ENCODE assay signal across 8 cellular contexts in the genomic region with DNA sequence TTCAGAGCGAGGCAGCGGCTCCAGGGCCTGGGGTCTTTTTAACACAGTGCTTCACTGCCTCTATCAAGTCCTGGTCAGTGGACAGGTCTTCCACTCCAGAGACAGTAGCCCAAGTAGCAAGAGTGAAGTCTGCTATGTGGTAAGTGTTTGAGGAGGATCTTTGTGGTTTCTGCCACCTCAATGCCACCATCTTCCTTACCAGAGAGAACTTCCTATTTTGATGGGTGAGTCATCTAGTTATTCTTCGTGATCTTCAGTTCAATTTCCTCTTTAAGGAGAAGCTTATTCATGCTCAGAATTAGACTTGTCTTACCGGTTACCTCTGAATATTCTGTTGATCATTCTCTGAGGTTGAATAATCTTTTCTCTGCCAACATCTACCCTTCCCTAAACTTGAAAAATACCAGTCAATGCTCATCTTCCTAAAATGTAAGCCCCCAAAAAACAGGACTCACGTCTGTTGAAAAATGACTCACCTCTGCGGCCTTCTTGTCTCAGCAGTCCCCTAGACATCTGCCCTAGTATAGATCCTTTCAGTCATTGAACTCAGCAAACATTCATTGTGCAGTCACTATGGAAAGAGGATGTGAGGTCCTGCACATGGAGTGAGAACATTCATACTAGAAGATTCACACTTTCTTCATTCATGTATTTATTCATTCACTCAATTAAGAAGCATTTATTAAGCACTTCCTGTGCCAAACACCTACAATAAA. TPM values are rescaled to one million over a fixed set of nuclear protein-coding genes. Genes with fewer than 3 reads are reported as not detected.
DNase-seq lines count a peak whose midpoint lies in the region; ATAC-seq and TF ChIP-seq lines count a peak whose summit lies in the region.

No MANE protein-coding gene starts in this region.

- TF ChIP-seq POLR2A in sigmoid colon (IDR thresholded peaks at IDR 0.05) = no peak
- no peak for TF ChIP-seq POLR2A in thyroid gland (IDR thresholded peaks at IDR 0.05)
- TF ChIP-seq POLR2A in ovary (IDR thresholded peaks at IDR 0.05) = no peak

- peak; percentile 40 to 45 for DNase-seq in activated CD4-positive, alpha-beta T cell treated with anti-CD3 and anti-CD28 coated beads for 4 hours
- no peak for DNase-seq in left cardiac atrium
- no peak for DNase-seq in coronary artery (ENCODE audit: low spot score)
- DNase-seq in sigmoid colon = no peak
- DNase-seq in thyroid gland = no peak
- no peak for DNase-seq in ovary

- no peaks in the 10 kb centered on the region for H3K36me3 ChIP-seq in sigmoid colon
- H3K36me3 ChIP-seq in thyroid gland = no peaks in the 10 kb centered on the region
- H3K36me3 ChIP-seq in ovary = no peaks in the 10 kb centered on the region

- H3K27ac ChIP-seq in coronary artery = no peak overlapping the region
- no peak overlapping the region for H3K27ac ChIP-seq in sigmoid colon
- H3K27ac ChIP-seq in thyroid gland = no peak overlapping the region
- no peak overlapping the region for H3K27ac ChIP-seq in ovary

- TF ChIP-seq CTCF in coronary artery (IDR thresholded peaks at IDR 0.05) = no peak
- no peak for TF ChIP-seq CTCF in sigmoid colon (IDR thresholded peaks at IDR 0.05)
- no peak for TF ChIP-seq CTCF in thyroid gland (IDR thresholded peaks at IDR 0.05)
- TF ChIP-seq CTCF in ovary (IDR thresholded peaks at IDR 0.05) = no peak

- no peak for TF ChIP-seq EP300 in sigmoid colon (IDR thresholded peaks at IDR 0.05)
- TF ChIP-seq EP300 in ovary (IDR thresholded peaks at IDR 0.05) = no peak

- 56 to 75% methylated on average over 6 of the region's 6 CpGs for WGBS in sigmoid colon, 2 donors
- 81 to 91% methylated on average over 6 of the region's 6 CpGs for WGBS in thyroid gland, 2 donors
- 71 to 85% (median 79%) methylated on average over 6 of the region's 6 CpGs for WGBS in ovary, 3 donors

- H3K4me3 ChIP-seq in coronary artery = no peak overlapping the region
- H3K4me3 ChIP-seq in sigmoid colon = no peak overlapping the region
- no peak overlapping the region for H3K4me3 ChIP-seq in thyroid gland (replicated peaks in 1 of 3)
- no peak overlapping the region for H3K4me3 ChIP-seq in ovary

- H3K4me1 ChIP-seq in sigmoid colon (no peaks in the 10 kb centered on the region), thyroid gland (no peaks in the 10 kb centered on the region), ovary (ENCODE audit: insufficient read depth) (peaks cover 1% of the 10 kb centered on the region)

- intact Hi-C loops in left cardiac atrium (cut with DNase I) = no loop called here
- intact Hi-C loops in sigmoid colon (cut with DNase I) = no loop called here
- intact Hi-C loops in thyroid gland (cut with DNase I) = no loop called here
- intact Hi-C loops in ovary (cut with DNase I) = no loop called here

- H3K9me3 ChIP-seq in sigmoid colon = no peaks in the 10 kb centered on the region
- H3K9me3 ChIP-seq in thyroid gland = no peaks in the 10 kb centered on the region
- no peaks in the 10 kb centered on the region for H3K9me3 ChIP-seq in ovary

- H3K27me3 ChIP-seq in sigmoid colon = no peaks in the 10 kb centered on the region
- no peaks in the 10 kb centered on the region for H3K27me3 ChIP-seq in thyroid gland
- H3K27me3 ChIP-seq in ovary = no peaks in the 10 kb centered on the region

- ATAC-seq in GM18868 (IDR thresholded peaks at IDR 0.05; ENCODE audit: unreplicated experiment) (peak; percentile 45), HG03460 (IDR thresholded peaks at IDR 0.05; ENCODE audit: unreplicated experiment) (peak; percentile 38), left cardiac atrium (peak; percentile 67 to 69)

RNA-seq across cellular contexts. Expression of a gene that starts 32.2 kb away (rescaled TPM):
- total RNA-seq in left cardiac atrium (100 to 1,000 TPM in 1 of 2 donors, 10 to 100 TPM in 1; 91.7 to 113 TPM), sigmoid colon (100 to 1,000 TPM in 1 of 4 donors, 10 to 100 TPM in 3; 51.4 to 233 (median 80.7) TPM), thyroid gland (100 to 1,000 TPM in 1 of 4 donors, 10 to 100 TPM in 3; 40.3 to 109 (median 67.2) TPM), ovary (10 to 100 TPM; 51.6 to 91.1 (median 60.2) TPM)
- polyA plus RNA-seq in sigmoid colon (10 to 100 TPM in 1 of 3 donors, 1 to 10 TPM in 2; 4.9 to 30.6 (median 7.2) TPM), ovary (10 to 100 TPM; 46.3 to 46.8 TPM)

Comparison
In these comparisons a context has a peak if more than half of its experiments do, and no peak if none do; other contexts are left out.
1. DNase-seq: peak in activated CD4-positive, alpha-beta T cell treated with anti-CD3 and anti-CD28 coated beads for 4 hours (2 of 2); none in left cardiac atrium (single experiment), coronary artery (single experiment), sigmoid colon (single experiment), thyroid gland (0 of 2) and ovary (0 of 5).
2. Peak in every context shown above with its lines, with median percentiles within 50 percentile points of each other: ATAC-seq.